Comparison of ENCODE assay signal across 8 cellular contexts in the genomic region with DNA sequence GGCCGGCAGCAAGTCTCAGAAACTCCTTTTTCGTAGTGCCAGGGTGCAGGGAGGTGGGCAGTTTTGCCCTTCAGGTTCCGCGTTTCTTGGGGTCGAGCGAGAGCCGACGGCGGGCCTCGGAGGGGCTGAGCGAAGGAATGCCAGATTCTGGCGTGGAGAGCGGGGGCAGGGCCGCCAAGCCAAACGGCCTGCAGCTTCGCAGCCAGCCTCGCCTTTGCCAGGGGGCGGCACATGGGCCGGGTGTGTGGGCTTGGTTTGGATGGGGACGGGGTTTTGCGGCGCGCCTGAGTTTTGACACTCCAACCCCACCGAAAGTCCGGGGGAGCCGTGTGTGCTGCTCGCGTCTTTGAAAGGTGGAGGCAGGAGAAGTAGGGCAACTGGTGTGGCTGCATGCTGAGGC. TPM values are rescaled to one million over a fixed set of nuclear protein-coding genes. Genes with fewer than 3 reads are reported as not detected.
DNase-seq lines count a peak whose midpoint lies in the region; ATAC-seq, FAIRE-seq and TF ChIP-seq lines count a peak whose summit lies in the region.
"Not testable (repeated sequence)": the region's sequence is repeated elsewhere in the genome, so short reads cannot be mapped to it uniquely, and the experiment has no call there.

No MANE protein-coding gene starts in this region.

- FAIRE-seq in GM12878 (lab: Jason Lieb, UNC): not testable (repeated sequence)

- H3K9me3 ChIP-seq in DND-41 (ENCODE audit: insufficient read depth, low read length, severe bottlenecking); MG63; GM12878 (replicated peaks; ENCODE audit: control insufficient read depth, insufficient read depth, low read length); esophagus (ENCODE audit: control insufficient read depth in 2 of 2, insufficient read depth in 1 of 2, low read depth in 1 of 2, low read length in 1 of 2); testis: not testable (repeated sequence)

- not testable (repeated sequence) for ATAC-seq in DND-41 (ENCODE audit: insufficient read depth, low read depth); GM12878

- H3K27ac ChIP-seq in DND-41 (ENCODE audit: low read length); GM12878 (ENCODE audit: control insufficient read depth, insufficient read depth): not testable (repeated sequence)
- H3K27ac ChIP-seq in esophagus (ENCODE audit: low read depth in 2 of 2, low read length in 1 of 2) (peak overlapping the region; percentile 82), testis (peak overlapping the region in 1 of 2 donors; percentile 53)

- RAD21 ChIA-PET in GM12878 (lab: Charles Lee; ENCODE audit: unreplicated experiment): not testable (repeated sequence)

- not testable (repeated sequence) for TF ChIP-seq POLR2A in GM12878 (IDR thresholded peaks at IDR 0.05; ENCODE audit: low read depth, low read length); testis (IDR thresholded peaks at IDR 0.05)

- not testable (repeated sequence) for H3K4me1 Mint-ChIP-seq in activated CD4-positive, alpha-beta memory T cell treated with anti-CD3 and anti-CD28 coated beads for 36 hours (ENCODE audit: low read depth)

- not testable (repeated sequence) for H3K27me3 Mint-ChIP-seq in activated CD4-positive, alpha-beta memory T cell treated with anti-CD3 and anti-CD28 coated beads for 36 hours

- not testable (repeated sequence) for TF ChIP-seq CTCF in DND-41 (IDR thresholded peaks at IDR 0.05; ENCODE audit: borderline replicate concordance, extremely low read depth, low read length, poor library complexity, severe bottlenecking); GM12878 (IDR thresholded peaks at IDR 0.05 in 2 of 3, conservative IDR thresholded peaks at IDR 0.05 in 1 of 3; ENCODE audit: control insufficient read depth in 2 of 3, extremely low read depth in 1 of 3, insufficient read depth in 1 of 3, low read depth in 3 of 3, low read length in 3 of 3); testis (IDR thresholded peaks at IDR 0.05)

- H3K4me3 ChIP-seq in DND-41 (ENCODE audit: low read depth in 1 of 2, low read length in 2 of 2) (peak overlapping the region; percentile 57 to 76; a peak in 3 of 4 replicates), MG63 (peak overlapping the region; percentile 59), esophagus (ENCODE audit: low read depth in 1 of 2, low read length in 2 of 2) (peak overlapping the region; percentile 86 to 93), testis (peak overlapping the region in 1 of 2 donors; percentile 69)
- H3K4me3 ChIP-seq in GM12878: not testable (repeated sequence)

- not testable (repeated sequence) for H3K36me3 ChIP-seq in DND-41 (ENCODE audit: insufficient read depth, low read length); MG63; GM12878 (ENCODE audit: control insufficient read depth in 2 of 2, insufficient read depth in 2 of 2, low read length in 1 of 2); esophagus (ENCODE audit: control insufficient read depth in 2 of 2, insufficient read depth in 2 of 2, low read length in 1 of 2); testis (ENCODE audit: low read depth, missing control alignments)

- peak overlapping the region; percentile 66 for H3K9ac ChIP-seq in DND-41 (ENCODE audit: low read depth, low read length)
- not testable (repeated sequence) for H3K9ac ChIP-seq in GM12878 (ENCODE audit: control insufficient read depth, insufficient read depth, low read length)

- H3K27ac Mint-ChIP-seq in activated CD4-positive, alpha-beta memory T cell treated with anti-CD3 and anti-CD28 coated beads for 36 hours: not testable (repeated sequence)

- H3K4me2 ChIP-seq in DND-41 (ENCODE audit: insufficient read depth, low read length) (peak overlapping the region; percentile 81), GM12878 (ENCODE audit: control insufficient read depth, insufficient read depth) (peak overlapping the region; percentile 33; the same call in 1 of the 2 replicates)

- H3K27me3 ChIP-seq in DND-41 (ENCODE audit: insufficient read depth, low read length, poor library complexity); MG63; GM12878 (replicated peaks in 1 of 2; ENCODE audit: control insufficient read depth in 2 of 2, insufficient read depth in 2 of 2, low read length in 1 of 2); esophagus (ENCODE audit: control insufficient read depth in 1 of 2, insufficient read depth in 2 of 2, low read length in 2 of 2); testis: not testable (repeated sequence)

- not testable (repeated sequence) for BruUV-seq in GM12878 (replicated peaks; lab: Mats Ljungman, UMichigan)

- H3K79me2 ChIP-seq in DND-41 (ENCODE audit: insufficient read depth, low read length); GM12878 (ENCODE audit: control insufficient read depth, insufficient read depth, low read length): not testable (repeated sequence)

- not testable (repeated sequence) for TF ChIP-seq RAD21 in GM12878 (IDR thresholded peaks at IDR 0.05; ENCODE audit: insufficient read depth, low read depth, low read length)

- H4K20me1 ChIP-seq in DND-41 (ENCODE audit: insufficient read depth, low read length); GM12878 (ENCODE audit: control insufficient read depth, insufficient read depth): not testable (repeated sequence)

- H2AFZ ChIP-seq in DND-41 (ENCODE audit: low read depth, low read length); GM12878 (ENCODE audit: control insufficient read depth, low read depth, low read length): not testable (repeated sequence)

- CTCF ChIA-PET in activated CD4-positive, alpha-beta memory T cell treated with anti-CD3 and anti-CD28 coated beads for 36 hours (lab: Charles Lee); GM12878 (lab: Yijun Ruan, JAX): not testable (repeated sequence)

- H3K4me1 ChIP-seq in DND-41 (ENCODE audit: insufficient read depth, low read length); GM12878 (ENCODE audit: control insufficient read depth, insufficient read depth, low read length); esophagus (ENCODE audit: control insufficient read depth in 2 of 2, insufficient read depth in 2 of 2, low read length in 1 of 2); testis: not testable (repeated sequence)

- intact Hi-C loops in activated CD4-positive, alpha-beta memory T cell treated with anti-CD3 and anti-CD28 coated beads for 36 hours (cut with micrococcal nuclease); GM12878 (cut with micrococcal nuclease; ENCODE audit: unreplicated experiment); posterior vena cava (cut with DNase I); testis (cut with DNase I; ENCODE audit: low total_unique reads): not testable (repeated sequence)

- POLR2A ChIA-PET in activated CD4-positive, alpha-beta memory T cell treated with anti-CD3 and anti-CD28 coated beads for 36 hours (lab: Charles Lee); GM12878 (lab: Charles Lee): not testable (repeated sequence)

- not testable (repeated sequence) for H3K9me3 Mint-ChIP-seq in activated CD4-positive, alpha-beta memory T cell treated with anti-CD3 and anti-CD28 coated beads for 36 hours

- not testable (repeated sequence) for H3K36me3 Mint-ChIP-seq in activated CD4-positive, alpha-beta memory T cell treated with anti-CD3 and anti-CD28 coated beads for 36 hours

- in situ Hi-C loops in GM12878 (cut with MboI): not testable (repeated sequence)

- 2% methylated on average over 13 of the region's 28 CpGs for WGBS in GM12878 (ENCODE audit: insufficient coverage, insufficient replicate concordance, low lambda C conversion rate, missing lambda C conversion rate)
- WGBS in esophagus, 2 donors: 0 to 2% methylated on average over 8 to 17 of the region's 28 CpGs
- no CpG with 5 or more reads among the region's 28 CpGs for WGBS in testis, 2 donors

- SMC1A ChIA-PET in GM12878 (lab: Charles Lee; ENCODE audit: uncharacterized antibody, unreplicated experiment): not testable (repeated sequence)

- DNase-seq in DND-41 (peak; percentile 27), MG63 (peak; percentile 39), mesenteric fat pad (ENCODE audit: low spot score) (peak; percentile 76), posterior vena cava (ENCODE audit: low spot score) (peak; percentile 68), testis (peak; percentile 12)
- DNase-seq in activated CD4-positive, alpha-beta memory T cell treated with anti-CD3 and anti-CD28 coated beads for 36 hours: peak; percentile 28
- DNase-seq in GM12878 (ENCODE audit: low read depth, low spot score): not testable (repeated sequence)

- peak overlapping the region; percentile 70 for H3K4me3 Mint-ChIP-seq in activated CD4-positive, alpha-beta memory T cell treated with anti-CD3 and anti-CD28 coated beads for 36 hours

- TF ChIP-seq EP300 in GM12878 (IDR thresholded peaks at IDR 0.05; ENCODE audit: borderline replicate concordance in 1 of 2, control insufficient read depth in 1 of 2, low read depth in 2 of 2, low read length in 2 of 2): not testable (repeated sequence)

RNA-seq across cellular contexts. Expression of gene NBPF26, which starts 0.8 kb away (rescaled TPM):
- 11.4 and 15.2 TPM in 2 replicates for total RNA-seq in MG63 (2014; rRNA removed; shearing (Covaris generic); ENCODE audit: low replicate concordance)
- 10 to 100 TPM; 24.7 to 27.1 TPM for total RNA-seq in activated CD4-positive, alpha-beta memory T cell treated with anti-CD3 and anti-CD28 coated beads for 36 hours
- 26.8 and 27.2 TPM in 2 replicates for total RNA-seq in GM12878 (2013; cell fraction: nucleolus; rRNA removed)
- total RNA-seq in GM12878 (2014; rRNA removed) (4.4 and 4.5 TPM in 2 replicates), GM12878 (2014; rRNA removed; fragmentation: Illumina TruSeq; extraction: Trizol) (4.7 TPM in 2 replicates), GM12878 (2021) (4.7 and 5.0 TPM in 2 replicates), mesenteric fat pad (26.9 TPM), posterior vena cava (10 to 100 TPM; 29.2 to 30.2 TPM), testis (10 to 100 TPM; 31.7 to 41.2 TPM)
- polyA plus RNA-seq in GM12878 (2011; ENCODE audit: low read depth): 3.5 TPM
- polyA plus RNA-seq in GM12878 (2011; rRNA removed) (8.8 and 10.7 TPM in 2 replicates), GM12878 (2014; fragmentation: Illumina TruSeq; extraction: Trizol) (5.0 and 6.1 TPM in 2 replicates), GM12878 (2014; fragmentation: Nextera tagmentation; extraction: Ambion mirVana) (1 to 10 TPM in 1 of 2 experiments, under 1 TPM in 1; 0.21 to 1.0 TPM), GM12878 (2014; rRNA removed) (3.8 and 4.4 TPM in 2 replicates), GM12878 (2016; fragmentation: Nextera tagmentation; extraction: Ambion mirVana) (1 to 10 TPM; 1.4 to 1.6 TPM), esophagus (10 to 100 TPM in 1 of 2 donors, 1 to 10 TPM in 1; 9.3 to 14.3 TPM), testis (ENCODE audit: insufficient read depth, low read depth, low replicate concordance) (19.5 TPM)
- polyA plus RNA-seq in GM12878 (2011; cell fraction: cytosol; rRNA removed): 6.5 and 7.3 TPM in 2 replicates
- 29.2 and 32.5 TPM in 2 replicates for polyA plus RNA-seq in GM12878 (2011; cell fraction: nucleus; rRNA removed)
- polyA plus RNA-seq in GM12878 (2012): 3.3 and 4.1 TPM in 2 replicates
- polyA minus RNA-seq in GM12878 (2011; rRNA and poly(A)+ RNA removed): 33.3 and 33.5 TPM in 2 replicates
- polyA minus RNA-seq in GM12878 (2011; cell fraction: cytosol; rRNA and poly(A)+ RNA removed): 4.5 and 5.9 TPM in 2 replicates
- polyA minus RNA-seq in GM12878 (2011; cell fraction: nucleus; rRNA and poly(A)+ RNA removed): 16.2 and 26.6 TPM in 2 replicates
